ENCODE assay signal across 26 cellular contexts in the genomic region with DNA sequence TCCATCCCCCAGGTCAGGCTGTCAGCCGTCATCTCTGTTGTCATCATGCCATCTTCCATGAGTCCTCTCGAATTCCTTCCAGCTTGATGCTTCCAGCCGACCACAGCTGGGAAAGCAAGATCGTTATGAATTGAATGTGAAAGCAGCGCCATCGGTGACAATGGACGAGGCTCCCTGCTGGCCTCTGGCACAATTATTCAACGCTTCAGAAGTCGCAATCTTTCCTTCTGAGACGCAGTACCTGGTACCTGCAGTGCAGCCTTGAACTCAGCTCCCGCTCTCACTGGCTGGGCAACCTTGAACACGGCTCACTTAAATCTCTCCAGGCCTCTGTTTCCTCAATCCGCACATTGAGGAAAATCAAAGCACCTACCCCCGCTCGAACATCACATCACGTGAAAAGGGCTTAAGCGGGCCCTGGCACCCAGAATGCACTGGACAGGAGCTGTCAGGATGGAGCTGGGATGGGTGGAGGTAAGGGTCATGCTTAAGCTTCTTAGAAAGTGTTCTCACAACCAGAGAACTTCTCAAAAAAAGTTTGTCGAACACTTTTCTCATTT.
"Had no signal": no experiment of that assay in that cellular context is flagged by ENCODE, and none has a peak within 500 bp of the region (broad histone marks: within the 10 kb centered on the region; RNA-seq: fewer than 3 reads in every experiment).

No MANE protein-coding gene starts in this region.

- H3K9ac ChIP-seq: parathyroid adenoma had no signal

- H3K27ac ChIP-seq: left ventricle myocardium inferior, parathyroid adenoma, sigmoid colon, skin epidermis, spleen, thoracic aorta, tibial nerve, upper lobe of right lung, uterus had no signal

- H3K79me2 ChIP-seq: parathyroid adenoma had no signal

- H3K36me3 ChIP-seq: heart right ventricle, left ventricle myocardium inferior, sigmoid colon, spleen, thoracic aorta, tibial nerve, upper lobe of right lung, uterus had no signal

- H2AFZ ChIP-seq: parathyroid adenoma had no signal

- H3K4me1 ChIP-seq: parathyroid adenoma, sigmoid colon, spleen, tibial nerve, upper lobe of right lung, uterus had no signal

- H3K4me3 ChIP-seq: heart right ventricle, left ventricle myocardium inferior, sigmoid colon, skin epidermis, spleen, thoracic aorta, tibial nerve, upper lobe of right lung, uterus had no signal

- H3K9me3 ChIP-seq: heart right ventricle, left ventricle myocardium inferior, sigmoid colon, spleen, thoracic aorta, tibial nerve, upper lobe of right lung, uterus had no signal

- ATAC-seq: effector memory CD8-positive, alpha-beta T cell; left colon; naive thymus-derived CD8-positive, alpha-beta T cell; right cardiac atrium; stimulated activated naive CD8-positive, alpha-beta T cell treated with anti-CD3 and anti-CD28 coated beads, Interleukin-15, Interleukin-2, amounts not matched to agents 100 U/mL and 50 U/mL, for 24 hours; upper lobe of right lung had no signal

- DNase-seq: cortex of kidney; effector memory CD8-positive, alpha-beta T cell; foreskin melanocyte; glutamatergic neuron; heart right ventricle; hippocampal formation; immature natural killer cell; islet precursor cell; kidney glomerular epithelial cell; left colon; left ventricle myocardium inferior; mesendoderm; midbrain; naive thymus-derived CD8-positive, alpha-beta T cell; occipital lobe; right cardiac atrium; sigmoid colon; spleen; stimulated activated CD4-positive, alpha-beta T cell treated with anti-CD3 and anti-CD28 coated beads, Interleukin-4, amount 100 ng/mL, for 4 hours; stimulated activated naive CD8-positive, alpha-beta T cell treated with anti-CD3 and anti-CD28 coated beads, Interleukin-15, Interleukin-2, amounts not matched to agents 100 U/mL and 50 U/mL, for 24 hours; upper lobe of right lung; uterus had no signal

- H3K27me3 ChIP-seq: sigmoid colon, tibial nerve, upper lobe of right lung, uterus had no signal
